In genomic region chr17:81959362-81960129, GRCh38 we compare ENCODE assay signal across 1 cellular context.
TF ChIP-seq lines count a peak whose summit lies in the region.

No MANE protein-coding gene starts in this region.

TF ChIP-seq in HepG2, 621 proteins besides CTCF, POLR2A, EP300 and RAD21 (continued from another document and continues in another):
- TF ChIP-seq ZNF770 (CRISPR knock-in tag; IDR thresholded peaks at IDR 0.05) (peak; percentile 8; the same call in 1 of the 2 replicates), RFX3 (CRISPR knock-in tag; IDR thresholded peaks at IDR 0.05) (no peak), NCOA5 (CRISPR knock-in tag; IDR thresholded peaks at IDR 0.05) (no peak), MAFK (conservative IDR thresholded peaks at IDR 0.05 in 1 of 2, IDR thresholded peaks at IDR 0.05 in 1 of 2; ENCODE audit: low read length in 2 of 2) (no peak), NAIF1 (CRISPR knock-in tag; IDR thresholded peaks at IDR 0.05; ENCODE audit: borderline replicate concordance) (no peak), ZMAT3 (CRISPR knock-in tag; conservative IDR thresholded peaks at IDR 0.05) (0 out of 2 replicates have a peak, but pooled peaks have one; percentile 26), ZXDC (CRISPR knock-in tag; IDR thresholded peaks at IDR 0.05) (no peak), ZNF331 (CRISPR knock-in tag; IDR thresholded peaks at IDR 0.05) (peak; percentile 14; the same call in 1 of the 2 replicates), ZNF75D (CRISPR knock-in tag; IDR thresholded peaks at IDR 0.05; ENCODE audit: borderline replicate concordance) (no peak), ZNF609 (CRISPR knock-in tag; IDR thresholded peaks at IDR 0.05; ENCODE audit: borderline replicate concordance) (peak; percentile 28; the same call in 1 of the 2 replicates), NCOA1 (CRISPR knock-in tag; IDR thresholded peaks at IDR 0.05) (no peak; the same call in 1 of the 2 replicates), NCOR1 (IDR thresholded peaks at IDR 0.05; ENCODE audit: borderline replicate concordance, low read length) (no peak), CERS6 (CRISPR knock-in tag; IDR thresholded peaks at IDR 0.05) (no peak), MEIS2 (CRISPR knock-in tag; IDR thresholded peaks at IDR 0.05) (peak; percentile 45; the same call in 1 of the 2 replicates), PATZ1 (CRISPR knock-in tag; IDR thresholded peaks at IDR 0.05) (peak; percentile 33; the same call in 1 of the 2 replicates), FOXA3 (CRISPR knock-in tag; IDR thresholded peaks at IDR 0.05) (peak; percentile 44), ZNF567 (CRISPR knock-in tag; IDR thresholded peaks at IDR 0.05; ENCODE audit: borderline replicate concordance) (no peak), TSC22D2 (CRISPR knock-in tag; IDR thresholded peaks at IDR 0.05; ENCODE audit: borderline replicate concordance) (no peak), ZNF646 (CRISPR knock-in tag; IDR thresholded peaks at IDR 0.05) (no peak), ZNF589 (CRISPR knock-in tag; conservative IDR thresholded peaks at IDR 0.05) (0 out of 2 replicates have a peak, but pooled peaks have one; percentile 89), RBFOX2 (IDR thresholded peaks at IDR 0.05; ENCODE audit: low read depth, low read length) (peak; percentile 79), HNF4G (IDR thresholded peaks at IDR 0.05; ENCODE audit: borderline replicate concordance, low read depth, low read length) (no peak), HNF4G (CRISPR knock-in tag; IDR thresholded peaks at IDR 0.05; ENCODE audit: borderline replicate concordance, low read depth) (0 out of 2 replicates have a peak, but pooled peaks have one; percentile 56), TEAD2 (CRISPR knock-in tag; IDR thresholded peaks at IDR 0.05) (no peak), ZNF557 (CRISPR knock-in tag; IDR thresholded peaks at IDR 0.05) (no peak), E2F5 (CRISPR knock-in tag; conservative IDR thresholded peaks at IDR 0.05) (no peak), ETS1 (CRISPR knock-in tag; IDR thresholded peaks at IDR 0.05) (no peak), ZNF263 (CRISPR knock-in tag; IDR thresholded peaks at IDR 0.05) (peak; percentile 49; the same call in 1 of the 2 replicates), ATRX (CRISPR knock-in tag; IDR thresholded peaks at IDR 0.05; ENCODE audit: borderline replicate concordance) (no peak), ZGPAT (CRISPR knock-in tag; IDR thresholded peaks at IDR 0.05) (peak; percentile 7; the same call in 1 of the 2 replicates), FOXM1 (CRISPR knock-in tag; IDR thresholded peaks at IDR 0.05) (no peak), SAFB2 (CRISPR knock-in tag; IDR thresholded peaks at IDR 0.05; ENCODE audit: borderline replicate concordance, low read depth) (peak; percentile 40; the same call in 1 of the 2 replicates), PAF1 (CRISPR knock-in tag; IDR thresholded peaks at IDR 0.05) (no peak), ZNF563 (CRISPR knock-in tag; IDR thresholded peaks at IDR 0.05) (peak; percentile 72; the same call in 1 of the 2 replicates)
